ENCODE assay signal across 1 cellular context in the genomic region with DNA sequence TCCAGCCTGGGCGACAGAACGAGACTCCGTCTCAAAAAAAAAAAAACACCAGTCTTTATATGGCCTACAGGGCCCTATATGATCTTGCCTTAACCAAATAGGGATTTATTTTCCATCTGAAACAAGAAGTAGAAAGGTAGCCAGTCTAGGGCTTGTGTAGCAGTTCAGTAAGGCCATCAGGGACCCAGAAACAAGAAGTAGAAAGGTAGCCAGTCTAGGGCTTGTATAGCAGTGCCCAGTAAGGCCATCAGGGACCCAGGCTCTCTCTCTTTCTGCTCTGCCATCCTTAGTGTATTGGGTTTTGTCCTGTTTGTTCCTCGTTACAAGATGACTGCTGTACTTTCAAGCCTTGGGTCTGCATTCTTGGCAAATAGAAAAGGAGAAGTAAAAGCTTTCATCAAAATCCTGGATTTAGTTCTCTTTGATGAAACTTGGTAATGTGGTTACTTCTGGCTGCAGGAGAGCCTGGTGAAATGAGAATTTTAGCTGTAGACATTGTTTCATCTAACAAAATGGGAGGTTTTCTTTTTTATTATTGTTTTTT.
TF ChIP-seq lines count a peak whose summit lies in the region.

No MANE protein-coding gene starts in this region.

TF ChIP-seq in GM23338, 12 proteins besides CTCF, POLR2A, EP300 and RAD21 (continued from another document):
- TF ChIP-seq, protein P1, sequence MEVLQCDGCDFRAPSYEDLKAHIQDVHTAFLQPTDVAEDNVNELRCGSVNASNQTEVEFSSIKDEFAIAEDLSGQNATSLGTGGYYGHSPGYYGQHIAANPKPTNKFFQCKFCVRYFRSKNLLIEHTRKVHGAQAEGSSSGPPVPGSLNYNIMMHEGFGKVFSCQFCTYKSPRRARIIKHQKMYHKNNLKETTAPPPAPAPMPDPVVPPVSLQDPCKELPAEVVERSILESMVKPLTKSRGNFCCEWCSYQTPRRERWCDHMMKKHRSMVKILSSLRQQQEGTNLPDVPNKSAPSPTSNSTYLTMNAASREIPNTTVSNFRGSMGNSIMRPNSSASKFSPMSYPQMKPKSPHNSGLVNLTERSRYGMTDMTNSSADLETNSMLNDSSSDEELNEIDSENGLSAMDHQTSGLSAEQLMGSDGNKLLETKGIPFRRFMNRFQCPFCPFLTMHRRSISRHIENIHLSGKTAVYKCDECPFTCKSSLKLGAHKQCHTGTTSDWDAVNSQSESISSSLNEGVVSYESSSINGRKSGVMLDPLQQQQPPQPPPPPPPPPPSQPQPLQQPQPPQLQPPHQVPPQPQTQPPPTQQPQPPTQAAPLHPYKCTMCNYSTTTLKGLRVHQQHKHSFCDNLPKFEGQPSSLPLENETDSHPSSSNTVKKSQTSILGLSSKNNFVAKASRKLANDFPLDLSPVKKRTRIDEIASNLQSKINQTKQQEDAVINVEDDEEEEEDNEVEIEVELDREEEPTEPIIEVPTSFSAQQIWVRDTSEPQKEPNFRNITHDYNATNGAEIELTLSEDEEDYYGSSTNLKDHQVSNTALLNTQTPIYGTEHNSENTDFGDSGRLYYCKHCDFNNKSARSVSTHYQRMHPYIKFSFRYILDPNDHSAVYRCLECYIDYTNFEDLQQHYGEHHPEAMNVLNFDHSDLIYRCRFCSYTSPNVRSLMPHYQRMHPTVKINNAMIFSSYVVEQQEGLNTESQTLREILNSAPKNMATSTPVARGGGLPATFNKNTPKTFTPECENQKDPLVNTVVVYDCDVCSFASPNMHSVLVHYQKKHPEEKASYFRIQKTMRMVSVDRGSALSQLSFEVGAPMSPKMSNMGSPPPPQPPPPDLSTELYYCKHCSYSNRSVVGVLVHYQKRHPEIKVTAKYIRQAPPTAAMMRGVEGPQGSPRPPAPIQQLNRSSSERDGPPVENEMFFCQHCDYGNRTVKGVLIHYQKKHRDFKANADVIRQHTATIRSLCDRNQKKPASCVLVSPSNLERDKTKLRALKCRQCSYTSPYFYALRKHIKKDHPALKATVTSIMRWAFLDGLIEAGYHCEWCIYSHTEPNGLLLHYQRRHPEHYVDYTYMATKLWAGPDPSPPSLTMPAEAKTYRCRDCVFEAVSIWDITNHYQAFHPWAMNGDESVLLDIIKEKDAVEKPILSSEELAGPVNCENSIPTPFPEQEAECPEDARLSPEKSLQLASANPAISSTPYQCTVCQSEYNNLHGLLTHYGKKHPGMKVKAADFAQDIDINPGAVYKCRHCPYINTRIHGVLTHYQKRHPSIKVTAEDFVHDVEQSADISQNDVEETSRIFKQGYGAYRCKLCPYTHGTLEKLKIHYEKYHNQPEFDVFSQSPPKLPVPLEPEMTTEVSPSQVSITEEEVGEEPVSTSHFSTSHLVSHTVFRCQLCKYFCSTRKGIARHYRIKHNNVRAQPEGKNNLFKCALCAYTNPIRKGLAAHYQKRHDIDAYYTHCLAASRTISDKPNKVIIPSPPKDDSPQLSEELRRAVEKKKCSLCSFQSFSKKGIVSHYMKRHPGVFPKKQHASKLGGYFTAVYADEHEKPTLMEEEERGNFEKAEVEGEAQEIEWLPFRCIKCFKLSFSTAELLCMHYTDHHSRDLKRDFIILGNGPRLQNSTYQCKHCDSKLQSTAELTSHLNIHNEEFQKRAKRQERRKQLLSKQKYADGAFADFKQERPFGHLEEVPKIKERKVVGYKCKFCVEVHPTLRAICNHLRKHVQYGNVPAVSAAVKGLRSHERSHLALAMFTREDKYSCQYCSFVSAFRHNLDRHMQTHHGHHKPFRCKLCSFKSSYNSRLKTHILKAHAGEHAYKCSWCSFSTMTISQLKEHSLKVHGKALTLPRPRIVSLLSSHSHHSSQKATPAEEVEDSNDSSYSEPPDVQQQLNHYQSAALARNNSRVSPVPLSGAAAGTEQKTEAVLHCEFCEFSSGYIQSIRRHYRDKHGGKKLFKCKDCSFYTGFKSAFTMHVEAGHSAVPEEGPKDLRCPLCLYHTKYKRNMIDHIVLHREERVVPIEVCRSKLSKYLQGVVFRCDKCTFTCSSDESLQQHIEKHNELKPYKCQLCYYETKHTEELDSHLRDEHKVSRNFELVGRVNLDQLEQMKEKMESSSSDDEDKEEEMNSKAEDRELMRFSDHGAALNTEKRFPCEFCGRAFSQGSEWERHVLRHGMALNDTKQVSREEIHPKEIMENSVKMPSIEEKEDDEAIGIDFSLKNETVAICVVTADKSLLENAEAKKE (CRISPR knock-in tag; IDR thresholded peaks at IDR 0.05), result no peak
- no peak for TF ChIP-seq STAT1 (IDR thresholded peaks at IDR 0.05; ENCODE audit: unreplicated experiment)
- TF ChIP-seq, protein P2, sequence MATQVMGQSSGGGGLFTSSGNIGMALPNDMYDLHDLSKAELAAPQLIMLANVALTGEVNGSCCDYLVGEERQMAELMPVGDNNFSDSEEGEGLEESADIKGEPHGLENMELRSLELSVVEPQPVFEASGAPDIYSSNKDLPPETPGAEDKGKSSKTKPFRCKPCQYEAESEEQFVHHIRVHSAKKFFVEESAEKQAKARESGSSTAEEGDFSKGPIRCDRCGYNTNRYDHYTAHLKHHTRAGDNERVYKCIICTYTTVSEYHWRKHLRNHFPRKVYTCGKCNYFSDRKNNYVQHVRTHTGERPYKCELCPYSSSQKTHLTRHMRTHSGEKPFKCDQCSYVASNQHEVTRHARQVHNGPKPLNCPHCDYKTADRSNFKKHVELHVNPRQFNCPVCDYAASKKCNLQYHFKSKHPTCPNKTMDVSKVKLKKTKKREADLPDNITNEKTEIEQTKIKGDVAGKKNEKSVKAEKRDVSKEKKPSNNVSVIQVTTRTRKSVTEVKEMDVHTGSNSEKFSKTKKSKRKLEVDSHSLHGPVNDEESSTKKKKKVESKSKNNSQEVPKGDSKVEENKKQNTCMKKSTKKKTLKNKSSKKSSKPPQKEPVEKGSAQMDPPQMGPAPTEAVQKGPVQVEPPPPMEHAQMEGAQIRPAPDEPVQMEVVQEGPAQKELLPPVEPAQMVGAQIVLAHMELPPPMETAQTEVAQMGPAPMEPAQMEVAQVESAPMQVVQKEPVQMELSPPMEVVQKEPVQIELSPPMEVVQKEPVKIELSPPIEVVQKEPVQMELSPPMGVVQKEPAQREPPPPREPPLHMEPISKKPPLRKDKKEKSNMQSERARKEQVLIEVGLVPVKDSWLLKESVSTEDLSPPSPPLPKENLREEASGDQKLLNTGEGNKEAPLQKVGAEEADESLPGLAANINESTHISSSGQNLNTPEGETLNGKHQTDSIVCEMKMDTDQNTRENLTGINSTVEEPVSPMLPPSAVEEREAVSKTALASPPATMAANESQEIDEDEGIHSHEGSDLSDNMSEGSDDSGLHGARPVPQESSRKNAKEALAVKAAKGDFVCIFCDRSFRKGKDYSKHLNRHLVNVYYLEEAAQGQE (IDR thresholded peaks at IDR 0.05; ENCODE audit: unreplicated experiment), result no peak
- no peak for TF ChIP-seq NANOG (IDR thresholded peaks at IDR 0.05; ENCODE audit: borderline replicate concordance)
- TF ChIP-seq JUNB (IDR thresholded peaks at IDR 0.05; ENCODE audit: unreplicated experiment), result no peak
- TF ChIP-seq ZNF114 (CRISPR knock-in tag; IDR thresholded peaks at IDR 0.05), result no peak
- TF ChIP-seq, protein P3, sequence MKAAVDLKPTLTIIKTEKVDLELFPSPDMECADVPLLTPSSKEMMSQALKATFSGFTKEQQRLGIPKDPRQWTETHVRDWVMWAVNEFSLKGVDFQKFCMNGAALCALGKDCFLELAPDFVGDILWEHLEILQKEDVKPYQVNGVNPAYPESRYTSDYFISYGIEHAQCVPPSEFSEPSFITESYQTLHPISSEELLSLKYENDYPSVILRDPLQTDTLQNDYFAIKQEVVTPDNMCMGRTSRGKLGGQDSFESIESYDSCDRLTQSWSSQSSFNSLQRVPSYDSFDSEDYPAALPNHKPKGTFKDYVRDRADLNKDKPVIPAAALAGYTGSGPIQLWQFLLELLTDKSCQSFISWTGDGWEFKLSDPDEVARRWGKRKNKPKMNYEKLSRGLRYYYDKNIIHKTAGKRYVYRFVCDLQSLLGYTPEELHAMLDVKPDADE (IDR thresholded peaks at IDR 0.05), result no peak
- no peak for TF ChIP-seq EZH2 (IDR thresholded peaks at IDR 0.05; ENCODE audit: low read depth, unreplicated experiment)
- TF ChIP-seq POLR2AphosphoS5 (IDR thresholded peaks at IDR 0.05; ENCODE audit: low read depth), result no peak
- no peak for TF ChIP-seq ZNF331 (CRISPR knock-in tag; IDR thresholded peaks at IDR 0.05; ENCODE audit: low read depth)
TF ChIP-seq in GM23338: peak in this region for 0.
